Comparison of ENCODE assay signal across 21 cellular contexts in genomic region chr13:111278711-111279110, GRCh38. TPM values are rescaled to one million over a fixed set of nuclear protein-coding genes. Genes with fewer than 3 reads are reported as not detected.
DNase-seq lines count a peak whose midpoint lies in the region; ATAC-seq and TF ChIP-seq lines count a peak whose summit lies in the region.
"Had no signal": no experiment of that assay in that cellular context is flagged by ENCODE, and none has a peak within 500 bp of the region (broad histone marks: within the 10 kb centered on the region; RNA-seq: fewer than 3 reads in every experiment).

No MANE protein-coding gene starts in this region.

- H3K9me3 Mint-ChIP-seq in activated CD4-positive, alpha-beta memory T cell treated with anti-CD3 and anti-CD28 coated beads, Interleukin-2, amount 10 ng/mL, durations not matched to agents 7 days and 5 days = no peaks in the 10 kb centered on the region
- no peaks in the 10 kb centered on the region for H3K9me3 Mint-ChIP-seq in activated CD4-positive, alpha-beta memory T cell treated with anti-CD3 and anti-CD28 coated beads for 36 hours
- H3K9me3 Mint-ChIP-seq: CD8-positive, alpha-beta memory T cell had no signal

- no peak for DNase-seq in activated CD4-positive, alpha-beta memory T cell treated with anti-CD3 and anti-CD28 coated beads, Interleukin-2, amount 10 ng/mL, durations not matched to agents 7 days and 5 days
- DNase-seq in activated CD4-positive, alpha-beta memory T cell treated with anti-CD3 and anti-CD28 coated beads for 36 hours = no peak
- no peak for DNase-seq in dorsolateral prefrontal cortex
- DNase-seq in left ventricle myocardium inferior = no peak
- no peak for DNase-seq in A172 (ENCODE audit: low spot score)
- no peak for DNase-seq in activated CD4-positive, alpha-beta T cell treated with anti-CD3 and anti-CD28 coated beads for 48 hours
- DNase-seq: CD8-positive, alpha-beta memory T cell; DMS79 treated with DMSO at 0.1 percent for 48 hours; H7; Kasumi-1; MM.1S; NCI-H1105; NCI-H1694; NCI-H345; NCI-H526 had no signal

- peak overlapping the region in 2 of 3 donors; percentile 51 to 76 for H3K9ac ChIP-seq in skeletal muscle tissue (ENCODE audit: low read depth in 1 of 3, low read length in 3 of 3)
- H3K9ac ChIP-seq: BLaER1 treated with 17β-estradiol and CSF1 and Interleukin-3, amounts not matched to agents 10 nM and 100 nM had no signal

- H3K36me3 Mint-ChIP-seq in activated CD4-positive, alpha-beta memory T cell treated with anti-CD3 and anti-CD28 coated beads, Interleukin-2, amount 10 ng/mL, durations not matched to agents 7 days and 5 days (ENCODE audit: low read depth) = peaks cover 84% of the 10 kb centered on the region
- H3K36me3 Mint-ChIP-seq in activated CD4-positive, alpha-beta memory T cell treated with anti-CD3 and anti-CD28 coated beads for 36 hours = peaks cover 53% of the 10 kb centered on the region

- CTCF ChIA-PET in activated CD4-positive, alpha-beta memory T cell treated with anti-CD3 and anti-CD28 coated beads, Interleukin-2, amount 10 ng/mL, durations not matched to agents 7 days and 5 days (lab: Charles Lee) = no interaction called here
- CTCF ChIA-PET in activated CD4-positive, alpha-beta memory T cell treated with anti-CD3 and anti-CD28 coated beads for 36 hours (lab: Charles Lee) = no interaction called here

- POLR2A ChIA-PET in activated CD4-positive, alpha-beta memory T cell treated with anti-CD3 and anti-CD28 coated beads, Interleukin-2, amount 10 ng/mL, durations not matched to agents 7 days and 5 days (lab: Charles Lee) = no interaction called here
- POLR2A ChIA-PET in activated CD4-positive, alpha-beta memory T cell treated with anti-CD3 and anti-CD28 coated beads for 36 hours (lab: Charles Lee) = no interaction called here

- TF ChIP-seq CTCF in dorsolateral prefrontal cortex (IDR thresholded peaks at IDR 0.05 in 54 of 56, conservative IDR thresholded peaks at IDR 0.05 in 2 of 56; ENCODE audit: low read depth in 1 of 56, partially characterized antibody in 56 of 56) (no peak), left ventricle myocardium inferior (IDR thresholded peaks at IDR 0.05; ENCODE audit: borderline replicate concordance) (no peak)

- H3K27ac ChIP-seq in dorsolateral prefrontal cortex (peak overlapping the region in 52 of 59 donors; percentile 3 to 92 (median 65)), left ventricle myocardium inferior (replicated peaks) (peak overlapping the region; percentile 85), skeletal muscle tissue (ENCODE audit: low read depth, low read length) (peak overlapping the region; percentile 88)
- H3K27ac ChIP-seq: BLaER1 treated with 17β-estradiol and CSF1 and Interleukin-3, amounts not matched to agents 10 nM and 100 nM had no signal

- no peaks in the 10 kb centered on the region for H3K27me3 ChIP-seq in dorsolateral prefrontal cortex
- no peaks in the 10 kb centered on the region for H3K27me3 ChIP-seq in left ventricle myocardium inferior (ENCODE audit: low read depth)
- H3K27me3 ChIP-seq in skeletal muscle tissue (ENCODE audit: control insufficient read depth in 3 of 3, insufficient read depth in 3 of 3, low read length in 3 of 3) = no peaks in the 10 kb centered on the region
- H3K27me3 ChIP-seq: BLaER1 treated with 17β-estradiol and CSF1 and Interleukin-3, amounts not matched to agents 10 nM and 100 nM had no signal

- H3K9me3 ChIP-seq in left ventricle myocardium inferior (replicated peaks) (no peaks in the 10 kb centered on the region), skeletal muscle tissue (ENCODE audit: control insufficient read depth in 3 of 3, low read length in 3 of 3) (no peaks in the 10 kb centered on the region)
- H3K9me3 ChIP-seq: BLaER1 treated with 17β-estradiol and CSF1 and Interleukin-3, amounts not matched to agents 10 nM and 100 nM had no signal

- H3K36me3 ChIP-seq in left ventricle myocardium inferior (peaks cover 75% of the 10 kb centered on the region), skeletal muscle tissue (ENCODE audit: control insufficient read depth in 3 of 3, insufficient read depth in 3 of 3, low read length in 3 of 3) (peaks cover 12 to 40% (median 39%) of the 10 kb centered on the region in 3 donors)

- peak overlapping the region; percentile 62 for H3K27ac Mint-ChIP-seq in activated CD4-positive, alpha-beta memory T cell treated with anti-CD3 and anti-CD28 coated beads, Interleukin-2, amount 10 ng/mL, durations not matched to agents 7 days and 5 days
- no peak overlapping the region for H3K27ac Mint-ChIP-seq in activated CD4-positive, alpha-beta memory T cell treated with anti-CD3 and anti-CD28 coated beads for 36 hours

- no peak overlapping the region for H3K4me3 ChIP-seq in dorsolateral prefrontal cortex
- H3K4me3 ChIP-seq in left ventricle myocardium inferior = no peak overlapping the region
- peak overlapping the region in 1 of 3 donors; percentile 18 for H3K4me3 ChIP-seq in skeletal muscle tissue (ENCODE audit: low read length in 3 of 3)
- H3K4me3 ChIP-seq: BLaER1 treated with 17β-estradiol and CSF1 and Interleukin-3, amounts not matched to agents 10 nM and 100 nM had no signal

- H3K27me3 Mint-ChIP-seq in activated CD4-positive, alpha-beta memory T cell treated with anti-CD3 and anti-CD28 coated beads, Interleukin-2, amount 10 ng/mL, durations not matched to agents 7 days and 5 days = no peaks in the 10 kb centered on the region
- no peaks in the 10 kb centered on the region for H3K27me3 Mint-ChIP-seq in activated CD4-positive, alpha-beta memory T cell treated with anti-CD3 and anti-CD28 coated beads for 36 hours
- H3K27me3 Mint-ChIP-seq: CD8-positive, alpha-beta memory T cell had no signal

- H3K4me1 ChIP-seq in left ventricle myocardium inferior = peaks cover 68% of the 10 kb centered on the region
- peaks cover 19 to 45% (median 44%) of the 10 kb centered on the region in 3 donors for H3K4me1 ChIP-seq in skeletal muscle tissue (ENCODE audit: control insufficient read depth in 3 of 3, insufficient read depth in 3 of 3, low read length in 3 of 3)

- H3K4me1 Mint-ChIP-seq in activated CD4-positive, alpha-beta memory T cell treated with anti-CD3 and anti-CD28 coated beads, Interleukin-2, amount 10 ng/mL, durations not matched to agents 7 days and 5 days = peaks cover 29% of the 10 kb centered on the region
- H3K4me1 Mint-ChIP-seq in activated CD4-positive, alpha-beta memory T cell treated with anti-CD3 and anti-CD28 coated beads for 36 hours (ENCODE audit: low read depth) = peaks cover 18% of the 10 kb centered on the region
- H3K4me1 Mint-ChIP-seq: CD8-positive, alpha-beta memory T cell had no signal

- no peak for ATAC-seq in GM19328 (IDR thresholded peaks at IDR 0.05; ENCODE audit: unreplicated experiment)

- intact Hi-C loops in activated CD4-positive, alpha-beta memory T cell treated with anti-CD3 and anti-CD28 coated beads for 36 hours (cut with micrococcal nuclease) = no loop called here
- intact Hi-C loops in dorsolateral prefrontal cortex (cut with DNase I) (no loop called here), left ventricle myocardium inferior (cut with micrococcal nuclease) (no loop called here)

- H3K4me3 Mint-ChIP-seq in activated CD4-positive, alpha-beta memory T cell treated with anti-CD3 and anti-CD28 coated beads, Interleukin-2, amount 10 ng/mL, durations not matched to agents 7 days and 5 days = no peak overlapping the region
- H3K4me3 Mint-ChIP-seq in activated CD4-positive, alpha-beta memory T cell treated with anti-CD3 and anti-CD28 coated beads for 36 hours = no peak overlapping the region
- H3K4me3 Mint-ChIP-seq: CD8-positive, alpha-beta memory T cell had no signal

RNA-seq across cellular contexts. Expression of gene TEX29, which starts 41.7 kb away (rescaled TPM):
- under 1 TPM; 0.73 to 0.93 TPM for total RNA-seq in activated CD4-positive, alpha-beta memory T cell treated with anti-CD3 and anti-CD28 coated beads, Interleukin-2, amount 10 ng/mL, durations not matched to agents 7 days and 5 days
- total RNA-seq in activated CD4-positive, alpha-beta memory T cell treated with anti-CD3 and anti-CD28 coated beads for 36 hours = under 1 TPM; 0.39 to 0.43 TPM
- total RNA-seq in dorsolateral prefrontal cortex (10 to 100 TPM in 32 of 120 experiments, 1 to 10 TPM in 88; 1.6 to 21.5 (median 7.5) TPM), left ventricle myocardium inferior (not detected), skeletal muscle tissue (not detected)
- not detected in 2 replicates for total RNA-seq in A172 (2014; rRNA removed; shearing (Covaris generic))
- total RNA-seq: CD8-positive, alpha-beta memory T cell; G401; H7; HT-29; RPMI7951 had no signal
